In the genomic region with DNA sequence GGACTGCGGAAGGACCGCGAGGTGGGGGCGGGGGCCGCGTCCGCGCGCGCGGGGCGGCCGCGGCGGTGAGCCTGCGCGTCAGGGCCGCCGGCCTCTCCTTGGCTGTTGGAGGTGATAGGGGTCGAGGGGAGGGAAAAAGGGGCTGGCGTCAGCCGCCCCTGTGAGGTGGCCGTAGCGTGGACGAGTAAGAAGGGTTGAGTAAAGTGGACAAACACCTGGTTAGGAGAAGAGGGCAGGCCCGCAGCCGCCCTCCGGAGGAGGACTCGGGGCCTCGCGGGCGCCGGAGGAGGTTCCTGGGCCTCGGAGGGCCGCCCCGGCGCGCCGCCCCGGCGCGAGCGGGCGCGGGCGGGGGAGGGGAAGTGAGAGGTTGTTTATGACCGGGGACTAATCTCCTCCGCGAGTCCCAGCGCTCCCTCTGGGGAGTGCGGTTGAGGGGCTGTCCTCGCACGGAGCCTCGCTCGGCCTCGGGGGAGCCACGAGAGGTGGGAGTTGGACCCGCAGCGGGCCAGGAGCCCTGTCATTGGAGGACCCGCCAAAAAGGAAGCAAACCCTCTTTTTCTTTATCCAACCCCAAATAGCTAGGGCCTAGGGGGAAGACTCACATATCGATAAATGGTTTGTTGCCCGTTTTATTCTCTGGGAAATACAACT, we compare ENCODE assay signal across 1 cellular context.
TF ChIP-seq lines count a peak whose summit lies in the region.

No MANE protein-coding gene starts in this region.

TF ChIP-seq in SK-N-SH, 30 proteins besides CTCF, POLR2A, EP300 and RAD21 (continued from another document):
- TF ChIP-seq, protein P1, sequence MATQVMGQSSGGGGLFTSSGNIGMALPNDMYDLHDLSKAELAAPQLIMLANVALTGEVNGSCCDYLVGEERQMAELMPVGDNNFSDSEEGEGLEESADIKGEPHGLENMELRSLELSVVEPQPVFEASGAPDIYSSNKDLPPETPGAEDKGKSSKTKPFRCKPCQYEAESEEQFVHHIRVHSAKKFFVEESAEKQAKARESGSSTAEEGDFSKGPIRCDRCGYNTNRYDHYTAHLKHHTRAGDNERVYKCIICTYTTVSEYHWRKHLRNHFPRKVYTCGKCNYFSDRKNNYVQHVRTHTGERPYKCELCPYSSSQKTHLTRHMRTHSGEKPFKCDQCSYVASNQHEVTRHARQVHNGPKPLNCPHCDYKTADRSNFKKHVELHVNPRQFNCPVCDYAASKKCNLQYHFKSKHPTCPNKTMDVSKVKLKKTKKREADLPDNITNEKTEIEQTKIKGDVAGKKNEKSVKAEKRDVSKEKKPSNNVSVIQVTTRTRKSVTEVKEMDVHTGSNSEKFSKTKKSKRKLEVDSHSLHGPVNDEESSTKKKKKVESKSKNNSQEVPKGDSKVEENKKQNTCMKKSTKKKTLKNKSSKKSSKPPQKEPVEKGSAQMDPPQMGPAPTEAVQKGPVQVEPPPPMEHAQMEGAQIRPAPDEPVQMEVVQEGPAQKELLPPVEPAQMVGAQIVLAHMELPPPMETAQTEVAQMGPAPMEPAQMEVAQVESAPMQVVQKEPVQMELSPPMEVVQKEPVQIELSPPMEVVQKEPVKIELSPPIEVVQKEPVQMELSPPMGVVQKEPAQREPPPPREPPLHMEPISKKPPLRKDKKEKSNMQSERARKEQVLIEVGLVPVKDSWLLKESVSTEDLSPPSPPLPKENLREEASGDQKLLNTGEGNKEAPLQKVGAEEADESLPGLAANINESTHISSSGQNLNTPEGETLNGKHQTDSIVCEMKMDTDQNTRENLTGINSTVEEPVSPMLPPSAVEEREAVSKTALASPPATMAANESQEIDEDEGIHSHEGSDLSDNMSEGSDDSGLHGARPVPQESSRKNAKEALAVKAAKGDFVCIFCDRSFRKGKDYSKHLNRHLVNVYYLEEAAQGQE (IDR thresholded peaks at IDR 0.05; ENCODE audit: low read depth, low read length), result no peak
- no peak for TF ChIP-seq YY1 (IDR thresholded peaks at IDR 0.05; ENCODE audit: low read depth)
- no peak for TF ChIP-seq TCF12 (IDR thresholded peaks at IDR 0.05)
- TF ChIP-seq TAF1 (IDR thresholded peaks at IDR 0.05; ENCODE audit: borderline replicate concordance, low read depth, low read length), result no peak; the same call in 1 of the 2 replicates
- 0 out of 2 replicates have a peak, but pooled peaks have one; percentile 18 for TF ChIP-seq GABPA (IDR thresholded peaks at IDR 0.05; ENCODE audit: low read depth)
- no peak for TF ChIP-seq MEF2A (IDR thresholded peaks at IDR 0.05; ENCODE audit: borderline replicate concordance, low read depth)
- peak; percentile 47 for TF ChIP-seq POLR2AphosphoS5 (IDR thresholded peaks at IDR 0.05; ENCODE audit: low read depth, low read length)
- no peak for TF ChIP-seq FOSL2 (IDR thresholded peaks at IDR 0.05; ENCODE audit: borderline replicate concordance, low read depth)
- peak; percentile 51 for TF ChIP-seq CHD2 (IDR thresholded peaks at IDR 0.05; ENCODE audit: low read length, partially characterized antibody)
- peak; percentile 37; the same call in 1 of the 2 replicates for TF ChIP-seq MXI1 (IDR thresholded peaks at IDR 0.05; ENCODE audit: low read depth, low read length)
- TF ChIP-seq RCOR1 (IDR thresholded peaks at IDR 0.05; ENCODE audit: low read length), result no peak
- TF ChIP-seq RXRA (IDR thresholded peaks at IDR 0.05; ENCODE audit: borderline replicate concordance, low read depth), result no peak
- TF ChIP-seq EZH2phosphoT487 (IDR thresholded peaks at IDR 0.05; ENCODE audit: borderline replicate concordance, low read depth), result no peak
- no peak for TF ChIP-seq ELF1 (IDR thresholded peaks at IDR 0.05)
- TF ChIP-seq, protein P2, sequence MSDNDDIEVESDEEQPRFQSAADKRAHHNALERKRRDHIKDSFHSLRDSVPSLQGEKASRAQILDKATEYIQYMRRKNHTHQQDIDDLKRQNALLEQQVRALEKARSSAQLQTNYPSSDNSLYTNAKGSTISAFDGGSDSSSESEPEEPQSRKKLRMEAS (IDR thresholded peaks at IDR 0.05; ENCODE audit: low read depth), result 0 out of 2 replicates have a peak, but pooled peaks have one; percentile 19
- TF ChIP-seq NFIC (IDR thresholded peaks at IDR 0.05; ENCODE audit: borderline replicate concordance), result no peak
- no peak for TF ChIP-seq TEAD4 (IDR thresholded peaks at IDR 0.05; ENCODE audit: borderline replicate concordance, insufficient read depth)
- TF ChIP-seq RFX5 (IDR thresholded peaks at IDR 0.05; ENCODE audit: low read length), result no peak
- TF ChIP-seq, protein P3, sequence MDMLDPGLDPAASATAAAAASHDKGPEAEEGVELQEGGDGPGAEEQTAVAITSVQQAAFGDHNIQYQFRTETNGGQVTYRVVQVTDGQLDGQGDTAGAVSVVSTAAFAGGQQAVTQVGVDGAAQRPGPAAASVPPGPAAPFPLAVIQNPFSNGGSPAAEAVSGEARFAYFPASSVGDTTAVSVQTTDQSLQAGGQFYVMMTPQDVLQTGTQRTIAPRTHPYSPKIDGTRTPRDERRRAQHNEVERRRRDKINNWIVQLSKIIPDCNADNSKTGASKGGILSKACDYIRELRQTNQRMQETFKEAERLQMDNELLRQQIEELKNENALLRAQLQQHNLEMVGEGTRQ (IDR thresholded peaks at IDR 0.05; ENCODE audit: borderline replicate concordance, low read depth, low read length), result no peak
- TF ChIP-seq PBX3 (IDR thresholded peaks at IDR 0.05), result no peak
